ENCODE assay signal across 2 cellular contexts in genomic region chr4:174418640-174419039, GRCh38.
TF ChIP-seq lines count a peak whose summit lies in the region.

No MANE protein-coding gene starts in this region.

TF ChIP-seq in IMR-90, 13 proteins besides CTCF, POLR2A, EP300 and RAD21:
- TF ChIP-seq CEBPB (IDR thresholded peaks at IDR 0.05; ENCODE audit: low read depth, low read length), result peak; percentile 51; the same call in 1 of the 2 replicates
- no peak for TF ChIP-seq NFE2L2 (IDR thresholded peaks at IDR 0.05; ENCODE audit: low read depth, low read length)

TF ChIP-seq in endothelial cell of umbilical vein, 7 proteins besides CTCF, POLR2A, EP300 and RAD21 (continued from another document):
- TF ChIP-seq EZH2 (IDR thresholded peaks at IDR 0.05; ENCODE audit: borderline replicate concordance, low read depth, low read length, severe bottlenecking), result no peak
- no peak for TF ChIP-seq MAX (IDR thresholded peaks at IDR 0.05; ENCODE audit: insufficient read depth, insufficient read length)
- TF ChIP-seq FOS (IDR thresholded peaks at IDR 0.05; ENCODE audit: borderline replicate concordance, insufficient read depth, low read length), result no peak
- no peak for TF ChIP-seq MYC (IDR thresholded peaks at IDR 0.05; ENCODE audit: low read depth, low read length)
- TF ChIP-seq POLR2AphosphoS5 (IDR thresholded peaks at IDR 0.05; ENCODE audit: insufficient read depth, low read depth, low read length), result no peak
- no peak for TF ChIP-seq JUN (IDR thresholded peaks at IDR 0.05; ENCODE audit: borderline replicate concordance, insufficient read depth, insufficient read length, low read depth)
